ENCODE assay signal across 21 cellular contexts in genomic region chr1:241311056-241311746, GRCh38. TPM values are rescaled to one million over a fixed set of nuclear protein-coding genes. Genes with fewer than 3 reads are reported as not detected.
DNase-seq lines count a peak whose midpoint lies in the region; ATAC-seq, FAIRE-seq and TF ChIP-seq lines count a peak whose summit lies in the region.
"Had no signal": no experiment of that assay in that cellular context is flagged by ENCODE, and none has a peak within 500 bp of the region (broad histone marks: within the 10 kb centered on the region; RNA-seq: fewer than 3 reads in every experiment).

No MANE protein-coding gene starts in this region.

- H3K4me1 ChIP-seq in RWPE2 (ENCODE audit: insufficient read depth, poor library complexity, severe bottlenecking) (peaks cover 14% of the 10 kb centered on the region), right lobe of liver (no peaks in the 10 kb centered on the region)
- H3K4me1 ChIP-seq: heart right ventricle, prostate gland had no signal

- no peaks in the 10 kb centered on the region for H3K36me3 ChIP-seq in RWPE2 (ENCODE audit: low read depth)
- no peaks in the 10 kb centered on the region for H3K36me3 ChIP-seq in right lobe of liver
- H3K36me3 ChIP-seq: heart right ventricle, prostate gland, thoracic aorta had no signal

- intact Hi-C loops in right lobe of liver (cut with DNase I) = no loop called here

- H3K9me3 ChIP-seq in RWPE2 (ENCODE audit: severe bottlenecking) (no peaks in the 10 kb centered on the region), right lobe of liver (no peaks in the 10 kb centered on the region)
- H3K9me3 ChIP-seq: prostate gland, thoracic aorta had no signal

- ATAC-seq in RWPE2 (ENCODE audit: low read depth) = no peak
- no peak for ATAC-seq in GM18520 (IDR thresholded peaks at IDR 0.05; ENCODE audit: unreplicated experiment)
- ATAC-seq in right lobe of liver = no peak
- no peak for ATAC-seq in HG03378 (IDR thresholded peaks at IDR 0.05; ENCODE audit: unreplicated experiment)
- ATAC-seq: heart right ventricle, left cardiac atrium, Right ventricle myocardium inferior had no signal

- TF ChIP-seq CTCF in D721Med (IDR thresholded peaks at IDR 0.05; ENCODE audit: insufficient read depth, missing control alignments) (peak; percentile 2), RWPE2 (IDR thresholded peaks at IDR 0.05; ENCODE audit: poor library complexity, severe bottlenecking) (no peak), right lobe of liver (IDR thresholded peaks at IDR 0.05) (no peak)

- no peak for TF ChIP-seq POLR2A in right lobe of liver (IDR thresholded peaks at IDR 0.05)

- FAIRE-seq in D721Med (lab: Jason Lieb, UNC) = no peak
- FAIRE-seq: GM19239 had no signal

- 40% methylated on average over 5 of the region's 5 CpGs for WGBS in right lobe of liver (ENCODE audit: insufficient coverage, low coverage, low lambda C conversion rate, missing lambda C conversion rate)

- H3K27me3 ChIP-seq in RWPE2 (ENCODE audit: insufficient read depth, poor library complexity, severe bottlenecking) (no peaks in the 10 kb centered on the region), right lobe of liver (no peaks in the 10 kb centered on the region)
- H3K27me3 ChIP-seq: heart right ventricle had no signal

- H3K4me3 ChIP-seq in RWPE2 (ENCODE audit: severe bottlenecking) (no peak overlapping the region), right lobe of liver (no peak overlapping the region)
- H3K4me3 ChIP-seq: heart right ventricle, prostate gland, thoracic aorta had no signal

- peak overlapping the region; percentile 52 for H3K27ac ChIP-seq in RWPE2 (ENCODE audit: poor library complexity, severe bottlenecking)
- no peak overlapping the region for H3K27ac ChIP-seq in right lobe of liver
- H3K27ac ChIP-seq: heart right ventricle, prostate gland, thoracic aorta had no signal

- DNase-seq in D721Med (ENCODE audit: insufficient read length, low spot score) = no peak
- peak; percentile 12 for DNase-seq in HT-29 (ENCODE audit: low spot score)
- no peak for DNase-seq in RWPE2 (ENCODE audit: low spot score)
- peak; percentile 75 for DNase-seq in kidney glomerular epithelial cell (lab: John Stamatoyannopoulos, UW)
- DNase-seq in right lobe of liver = no peak
- DNase-seq in GDM1 (lab: John Stamatoyannopoulos, UW) = no peak
- DNase-seq: activated CD4-positive, alpha-beta T cell treated with anti-CD3 and anti-CD28 coated beads, Interleukin-2, amount 10 ng/mL, durations not matched to agents 7 days and 5 days; activated T-cell treated with anti-CD3 and anti-CD28 coated beads, Interleukin-2, amount 50 U/mL, for 48 hours; cerebellar nuclear complex; DND-41; heart right ventricle; left cardiac atrium; NCI-H1417; NCI-H510A; T-helper 2 cell had no signal

RNA-seq across cellular contexts. Expression of gene RGS7, which starts 45.8 kb away (rescaled TPM):
- 0.03 and 0.31 TPM in 2 replicates for total RNA-seq in HT-29 (2014; rRNA removed; shearing (Covaris generic))
- not detected for total RNA-seq in right lobe of liver
- total RNA-seq: activated CD4-positive, alpha-beta T cell treated with anti-CD3 and anti-CD28 coated beads, Interleukin-2, amount 10 ng/mL, durations not matched to agents 7 days and 5 days; heart right ventricle; left cardiac atrium; Right ventricle myocardium inferior; thoracic aorta had no signal

Comparison
In these comparisons a context has a peak if more than half of its experiments do, and no peak if none do; other contexts are left out.
1. DNase-seq: peak in HT-29 (single experiment) and kidney glomerular epithelial cell (single experiment); none in D721Med (single experiment), RWPE2 (single experiment), right lobe of liver (0 of 3) and GDM1 (single experiment).